ENCODE assay signal across 8 cellular contexts in genomic region chr10:133394801-133395221, GRCh38. TPM values are rescaled to one million over a fixed set of nuclear protein-coding genes. Genes with fewer than 3 reads are reported as not detected.
A peak's percentile ranks its signal among the peaks of the same experiment; 100 is the strongest.
DNase-seq lines count a peak whose midpoint lies in the region; TF ChIP-seq lines count a peak whose summit lies in the region.

No MANE protein-coding gene starts in this region.

- peaks cover 3% of the 10 kb centered on the region; the same call in 1 of the 2 replicates for H3K79me2 ChIP-seq in H9 (ENCODE audit: insufficient read depth, low read length)

- no peak overlapping the region for H2BK15ac ChIP-seq in H9 (ENCODE audit: low read depth, low read length)

- no peak for DNase-seq in H9
- peak; percentile 50 for DNase-seq in WERI-Rb-1
- peak; percentile 18 for DNase-seq in fibroblast of villous mesenchyme (ENCODE audit: low read depth)
- DNase-seq in sigmoid colon, result peak; percentile 62
- DNase-seq in NCI-H446 treated with DMSO at 0.1 percent for 48 hours (lab: John Stamatoyannopoulos, UW), result no peak
- no peak for DNase-seq in A172 (ENCODE audit: low spot score)
- DNase-seq in NCI-H1694 (lab: John Stamatoyannopoulos, UW), result no peak
- no peak for DNase-seq in stimulated activated CD4-positive, alpha-beta T cell treated with anti-CD3 and anti-CD28 coated beads, Interleukin-2, amount 100 ng/mL, for 48 hours

- no peak for TF ChIP-seq EP300 in sigmoid colon (IDR thresholded peaks at IDR 0.05)

- intact Hi-C loops in sigmoid colon (cut with DNase I), result loop anchor here (5.0 kb wide), 1 partner anchor 68 kb away; no protein-coding TSS in a partner anchor

- no peak overlapping the region for H3K56ac ChIP-seq in H9 (ENCODE audit: insufficient read length, low read depth, low read length)

- no peak overlapping the region for H4K5ac ChIP-seq in H9 (ENCODE audit: insufficient read length, low read depth, low read length)

- H3K4me2 ChIP-seq in H9 (ENCODE audit: insufficient read depth, insufficient read length, low read length), result peak overlapping the region; percentile 89

- H3K4me3 Mint-ChIP-seq in H9, result peak overlapping the region; percentile 89 to 96

- H3K4me1 Mint-ChIP-seq in H9, result peaks cover 9 to 12% of the 10 kb centered on the region in 2 experiments

- H2BK5ac ChIP-seq in H9 (ENCODE audit: insufficient read length, low read length), result no peak overlapping the region

- peaks cover 39% of the 10 kb centered on the region for H3K36me3 ChIP-seq in WERI-Rb-1
- peaks cover 7 to 49% (median 14%) of the 10 kb centered on the region in 4 donors for H3K36me3 ChIP-seq in sigmoid colon

- no peak overlapping the region for H2BK20ac ChIP-seq in H9 (ENCODE audit: low read depth, low read length, poor library complexity, severe bottlenecking)

- no peaks in the 10 kb centered on the region for H3K27me3 ChIP-seq in H9 (ENCODE audit: insufficient read depth, low read length)
- no peaks in the 10 kb centered on the region for H3K27me3 ChIP-seq in WERI-Rb-1 (ENCODE audit: insufficient read depth, low read depth, severe bottlenecking)
- H3K27me3 ChIP-seq in sigmoid colon, result no peaks in the 10 kb centered on the region

- H2AFZ ChIP-seq in H9 (ENCODE audit: low read length), result no peak overlapping the region

- H3K9me3 ChIP-seq in H9 (ENCODE audit: control insufficient read depth, low read depth, low read length), result no peaks in the 10 kb centered on the region
- no peaks in the 10 kb centered on the region for H3K9me3 ChIP-seq in WERI-Rb-1 (ENCODE audit: severe bottlenecking)
- no peaks in the 10 kb centered on the region for H3K9me3 ChIP-seq in sigmoid colon

- no peak overlapping the region for H3K23ac ChIP-seq in H9 (ENCODE audit: insufficient read length, low read depth, low read length)

- H3K4me1 ChIP-seq in H9 (ENCODE audit: insufficient read depth, low read length) (no peaks in the 10 kb centered on the region), sigmoid colon (peaks cover 0 to 20% (median 10%) of the 10 kb centered on the region in 4 donors)

- H2BK120ac ChIP-seq in H9 (ENCODE audit: low read depth, low read length, poor library complexity, severe bottlenecking), result no peak overlapping the region

- H3K36me3 Mint-ChIP-seq in H9 (ENCODE audit: insufficient read depth in 1 of 3, low read depth in 3 of 3), result peaks cover 36 to 41% (median 41%) of the 10 kb centered on the region in 3 experiments

- no peak for TF ChIP-seq POLR2A in sigmoid colon (IDR thresholded peaks at IDR 0.05)

- no peaks in the 10 kb centered on the region; a peak in 1 of 5 replicates for H3K9me3 Mint-ChIP-seq in H9

- no CpG with 5 or more reads among the region's 21 CpGs for WGBS in H9 (ENCODE audit: extremely low coverage, insufficient read length, low lambda C conversion rate)
- WGBS in sigmoid colon, 2 donors, result 21 to 32% methylated on average over 21 of the region's 21 CpGs

- no peak overlapping the region for H2BK12ac ChIP-seq in H9 (ENCODE audit: insufficient read length, low read depth, low read length)

- no peaks in the 10 kb centered on the region for H3K27me3 Mint-ChIP-seq in H9 (ENCODE audit: low read depth)

- H3K14ac ChIP-seq in H9 (ENCODE audit: insufficient read depth, low read length), result peak overlapping the region; percentile 98

- H3K9ac ChIP-seq in H9 (ENCODE audit: extremely low read depth, insufficient read length, low read length), result peak overlapping the region; percentile 96

- H3K18ac ChIP-seq in H9 (ENCODE audit: insufficient read length, low read depth, low read length), result no peak overlapping the region

- H2AK5ac ChIP-seq in H9 (ENCODE audit: insufficient read length, low read length), result no peak overlapping the region

- H4K91ac ChIP-seq in H9 (ENCODE audit: insufficient read length, low read depth, low read length), result no peak overlapping the region

- TF ChIP-seq CTCF in H9 (conservative IDR thresholded peaks at IDR 0.05), result no peak
- no peak for TF ChIP-seq CTCF in WERI-Rb-1 (IDR thresholded peaks at IDR 0.05; ENCODE audit: low read depth, low read length)
- no peak for TF ChIP-seq CTCF in fibroblast of villous mesenchyme (IDR thresholded peaks at IDR 0.05; ENCODE audit: insufficient read depth, low read depth, low read length)
- TF ChIP-seq CTCF in sigmoid colon (IDR thresholded peaks at IDR 0.05), result no peak

- H3K4ac ChIP-seq in H9 (ENCODE audit: low read depth, low read length), result no peak overlapping the region

- H3K27ac ChIP-seq in H9 (ENCODE audit: insufficient read length, low read depth, low read length) (no peak overlapping the region), WERI-Rb-1 (peak overlapping the region; percentile 93), sigmoid colon (peak overlapping the region; percentile 79 to 87 (median 81))

- peaks cover 5% of the 10 kb centered on the region for H3K23me2 ChIP-seq in H9 (ENCODE audit: insufficient read length, low read depth, low read length, poor library complexity, severe bottlenecking)

- H3K4me3 ChIP-seq in WERI-Rb-1 (ENCODE audit: low read depth, low read length) (peak overlapping the region; percentile 61), fibroblast of villous mesenchyme (ENCODE audit: low read depth, low read length) (peak overlapping the region; percentile 95), sigmoid colon (peak overlapping the region; percentile 71 to 92 (median 86))

- peak overlapping the region; percentile 69 to 98 (median 88); a peak in 5 of 7 replicates for H3K27ac Mint-ChIP-seq in H9

- H3K79me1 ChIP-seq in H9 (ENCODE audit: insufficient read depth, low read depth, low read length, poor library complexity, severe bottlenecking), result peaks cover 4% of the 10 kb centered on the region

- no peak overlapping the region for H4K8ac ChIP-seq in H9 (replicated peaks; ENCODE audit: insufficient read length, low read depth, low read length)

- no peaks in the 10 kb centered on the region for H4K20me1 ChIP-seq in H9 (ENCODE audit: control insufficient read depth, insufficient read depth, insufficient read length)

- no peak overlapping the region for H3T11ph ChIP-seq in H9 (ENCODE audit: low read length)

RNA-seq across cellular contexts. Expression of gene MTG1, which starts 0.9 kb away (rescaled TPM):
- total RNA-seq in H9 (2021), result 61.4 and 65.3 TPM in 2 replicates
- 22.5 and 35.4 TPM in 2 replicates for total RNA-seq in fibroblast of villous mesenchyme
- total RNA-seq in sigmoid colon, result 10 to 100 TPM; 14.0 to 28.8 (median 17.0) TPM
- 10 to 100 TPM; 27.6 to 63.6 (median 30.3) TPM for polyA plus RNA-seq in sigmoid colon
- total RNA-seq in A172 (2014; rRNA removed; shearing (Covaris generic)), result 13.7 and 20.4 TPM in 2 replicates

RNA-seq across cellular contexts. Expression of gene PAOX, which starts 15.7 kb away (rescaled TPM):
- total RNA-seq in H9 (2021) (5.3 and 5.6 TPM in 2 replicates), fibroblast of villous mesenchyme (6.4 and 7.8 TPM in 2 replicates), sigmoid colon (10 to 100 TPM in 3 of 4 donors, 1 to 10 TPM in 1; 6.4 to 11.8 (median 11.0) TPM)
- 1 to 10 TPM; 5.4 to 8.7 (median 6.5) TPM for polyA plus RNA-seq in sigmoid colon
- 5.3 and 6.1 TPM in 2 replicates for total RNA-seq in A172 (2014; rRNA removed; shearing (Covaris generic))

RNA-seq across cellular contexts. Expression of gene ECHS1, which starts 21.7 kb away (rescaled TPM):
- total RNA-seq in H9 (2021) (94.1 and 100 TPM in 2 replicates), fibroblast of villous mesenchyme (50.3 and 59.6 TPM in 2 replicates), sigmoid colon (10 to 100 TPM; 58.6 to 87.0 (median 65.6) TPM)
- polyA plus RNA-seq in sigmoid colon, result 100 to 1,000 TPM; 187 to 360 (median 220) TPM
- total RNA-seq in A172 (2014; rRNA removed; shearing (Covaris generic)), result 102 and 108 TPM in 2 replicates

RNA-seq across cellular contexts. Expression of gene SPRN, which starts 29.6 kb away (rescaled TPM):
- 0.42 TPM in 2 replicates for total RNA-seq in H9 (2021)
- total RNA-seq in fibroblast of villous mesenchyme, result 0.32 and 0.43 TPM in 2 replicates
- total RNA-seq in sigmoid colon, result 1 to 10 TPM in 1 of 4 donors, under 1 TPM in 2, not detected in 1; 0.41 to 1.1 (median 0.71) TPM
- under 1 TPM in 2 of 3 donors, not detected in 1; under 0.01 to 0.28 TPM for polyA plus RNA-seq in sigmoid colon
- total RNA-seq in A172 (2014; rRNA removed; shearing (Covaris generic)), result not detected in 2 replicates

RNA-seq across cellular contexts. Expression of gene FUOM, which starts 37.0 kb away (rescaled TPM):
- 39.6 and 41.8 TPM in 2 replicates for total RNA-seq in H9 (2021)
- total RNA-seq in fibroblast of villous mesenchyme, result 7.3 and 13.2 TPM in 2 replicates
- 10 to 100 TPM in 2 of 4 donors, 1 to 10 TPM in 2; 8.0 to 25.7 (median 12.8) TPM for total RNA-seq in sigmoid colon
- 10 to 100 TPM; 39.0 to 98.0 (median 48.9) TPM for polyA plus RNA-seq in sigmoid colon
- total RNA-seq in A172 (2014; rRNA removed; shearing (Covaris generic)), result 6.6 and 9.6 TPM in 2 replicates

Comparison
In these comparisons a context has a peak if more than half of its experiments do, and no peak if none do; other contexts are left out.
1. DNase-seq: peak in WERI-Rb-1 (single experiment), fibroblast of villous mesenchyme (single experiment) and sigmoid colon (single experiment); none in H9 (single experiment), NCI-H446 treated with DMSO at 0.1 percent for 48 hours (single experiment), A172 (single experiment), NCI-H1694 (single experiment) and stimulated activated CD4-positive, alpha-beta T cell treated with anti-CD3 and anti-CD28 coated beads, Interleukin-2, amount 100 ng/mL, for 48 hours (0 of 2).
2. Peak in every context shown above with its lines, with median percentiles within 50 percentile points of each other: H3K4me3 ChIP-seq.